In the genomic region with DNA sequence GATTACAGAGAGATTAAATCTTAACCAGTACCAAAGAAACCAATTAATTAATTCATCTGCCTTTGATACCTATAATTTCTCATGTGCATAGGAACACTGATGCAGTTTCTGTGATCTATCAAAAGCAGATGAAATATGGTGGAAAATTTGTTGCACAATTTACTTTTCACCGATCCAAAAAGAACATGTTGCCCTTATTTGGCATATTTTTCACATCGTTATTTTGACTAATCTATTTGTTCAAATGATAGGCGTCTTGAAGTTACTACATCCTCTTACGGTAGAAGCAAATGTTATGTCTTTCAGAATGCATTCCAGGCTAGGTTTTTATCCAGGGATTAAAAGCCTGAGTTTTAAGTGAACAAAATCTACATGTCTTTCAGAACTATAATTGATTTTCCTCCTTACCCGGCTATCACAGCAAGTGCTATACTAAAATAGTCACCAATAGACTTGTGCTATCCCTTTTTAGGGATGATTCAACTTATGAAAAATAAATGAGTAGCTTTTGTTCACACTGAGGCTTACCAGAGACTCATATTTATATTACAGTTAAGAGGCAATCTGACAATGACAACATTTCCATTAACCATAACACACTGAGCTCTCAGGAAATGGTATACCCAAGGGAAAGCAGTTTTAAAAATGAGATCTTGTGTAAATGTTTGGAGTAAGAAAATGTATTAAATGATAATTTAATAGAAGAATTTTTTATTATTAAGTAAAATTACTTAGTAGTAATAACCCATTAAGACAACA, we compare ENCODE assay signal across 18 cellular contexts. TPM values are rescaled to one million over a fixed set of nuclear protein-coding genes. Genes with fewer than 3 reads are reported as not detected.
DNase-seq lines count a peak whose midpoint lies in the region; ATAC-seq, FAIRE-seq and TF ChIP-seq lines count a peak whose summit lies in the region.
"Had no signal": no experiment of that assay in that cellular context is flagged by ENCODE, and none has a peak within 500 bp of the region (broad histone marks: within the 10 kb centered on the region; RNA-seq: fewer than 3 reads in every experiment).

No MANE protein-coding gene starts in this region.

- BruUV-seq in A673 (replicated peaks; lab: Mats Ljungman, UMichigan) = no TSS peak
- BruUV-seq in IMR-90 (replicated peaks; lab: Mats Ljungman, UMichigan) = no TSS peak

- WGBS in IMR-90 (ENCODE audit: extremely low coverage in 2 of 2, insufficient read length in 1 of 2), 2 experiments = no CpG with 5 or more reads among the region's 5 CpGs

- peak overlapping the region; percentile 62; the same call in 1 of the 2 replicates for H3K18ac ChIP-seq in IMR-90 (ENCODE audit: low read depth, low read length)

- no peak overlapping the region for H2BK20ac ChIP-seq in IMR-90 (ENCODE audit: low read depth, low read length)

- H3K4me1 ChIP-seq in A673 (ENCODE audit: insufficient read depth, low read length, poor library complexity, severe bottlenecking) (peaks cover 39% of the 10 kb centered on the region), IMR-90 (ENCODE audit: control insufficient read depth, insufficient read depth, low read length) (peaks cover 2% of the 10 kb centered on the region; the same call in 1 of the 2 replicates), astrocyte (ENCODE audit: insufficient read depth, low read length) (peaks cover 15% of the 10 kb centered on the region), osteoblast (ENCODE audit: insufficient read depth, low read length) (peaks cover 19% of the 10 kb centered on the region), mucosa of descending colon (ENCODE audit: low read depth) (no peaks in the 10 kb centered on the region)

- H3K36me3 ChIP-seq in A673 (ENCODE audit: insufficient read depth, low read length, poor library complexity, severe bottlenecking) (no peaks in the 10 kb centered on the region), IMR-90 (ENCODE audit: control insufficient read depth, insufficient read depth, low read length) (no peaks in the 10 kb centered on the region), astrocyte (ENCODE audit: insufficient read depth, low read length) (no peaks in the 10 kb centered on the region), osteoblast (ENCODE audit: insufficient read depth, low read length) (no peaks in the 10 kb centered on the region), mucosa of descending colon (ENCODE audit: low read depth) (no peaks in the 10 kb centered on the region)
- H3K36me3 ChIP-seq: MG63 had no signal

- no peak overlapping the region for H3K23ac ChIP-seq in IMR-90 (ENCODE audit: low read depth, low read length)

- no peaks in the 10 kb centered on the region for H4K20me1 ChIP-seq in IMR-90 (ENCODE audit: insufficient read depth, low read length)
- no peaks in the 10 kb centered on the region for H4K20me1 ChIP-seq in astrocyte (ENCODE audit: insufficient read depth, low read length)
- no peaks in the 10 kb centered on the region for H4K20me1 ChIP-seq in osteoblast (ENCODE audit: insufficient read depth, low read length)

- H3K9ac ChIP-seq in IMR-90 (ENCODE audit: low read depth, low read length) = no peak overlapping the region
- H3K9ac ChIP-seq in astrocyte (ENCODE audit: low read length) = peak overlapping the region; percentile 41
- H3K9ac ChIP-seq: SK-N-SH had no signal

- no peak overlapping the region for H2AK5ac ChIP-seq in IMR-90 (ENCODE audit: low read depth, low read length)

- H3K27ac Mint-ChIP-seq in astrocyte (ENCODE audit: unreplicated experiment) = peak overlapping the region; percentile 63
- H3K27ac Mint-ChIP-seq: CD4-positive, alpha-beta memory T cell; HFFc6 had no signal

- no peak overlapping the region for H4K8ac ChIP-seq in IMR-90 (ENCODE audit: low read depth in 2 of 2, low read length in 2 of 2)

- CTCF ChIA-PET in A673 (lab: Charles Lee) = interaction anchor here (0.6 to 1.0 kb wide), 2 partner anchors 13 to 64 kb away, joined by 3 to 4 read pairs; no protein-coding TSS in a partner anchor
- CTCF ChIA-PET in IMR-90 (lab: Yijun Ruan, JAX) = interaction anchor here (1.0 kb wide), 1 partner anchor 37 kb away, joined by 3 read pairs; no protein-coding TSS in a partner anchor

- no peaks in the 10 kb centered on the region for H3K79me1 ChIP-seq in IMR-90 (ENCODE audit: low read depth in 1 of 2, low read length in 2 of 2)

- TF ChIP-seq POLR2A in IMR-90 (IDR thresholded peaks at IDR 0.05; ENCODE audit: low read depth, low read length) = no peak

- peak; percentile 13 for FAIRE-seq in astrocyte (lab: Jason Lieb, UNC)

- no peak overlapping the region for H3K14ac ChIP-seq in IMR-90 (replicated peaks; ENCODE audit: low read depth, low read length)

- H2BK120ac ChIP-seq in IMR-90 (ENCODE audit: low read depth, low read length) = no peak overlapping the region

- H3K9me3 ChIP-seq in A673 (ENCODE audit: low read depth, low read length, poor library complexity, severe bottlenecking) = no peaks in the 10 kb centered on the region
- no peaks in the 10 kb centered on the region for H3K9me3 ChIP-seq in IMR-90 (ENCODE audit: control insufficient read depth, insufficient read depth, low read length)
- H3K9me3 ChIP-seq in astrocyte (ENCODE audit: insufficient read depth, low read depth, low read length) = no peaks in the 10 kb centered on the region
- H3K9me3 ChIP-seq in osteoblast (ENCODE audit: low read depth, low read length) = no peaks in the 10 kb centered on the region
- H3K9me3 ChIP-seq in mucosa of descending colon = no peaks in the 10 kb centered on the region
- H3K9me3 ChIP-seq: MG63, SK-N-SH had no signal

- no peaks in the 10 kb centered on the region for H3K27me3 Mint-ChIP-seq in astrocyte (ENCODE audit: low read depth, unreplicated experiment)

- no peak for TF ChIP-seq CTCF in A673 (conservative IDR thresholded peaks at IDR 0.05; ENCODE audit: low read depth, low read length)
- TF ChIP-seq CTCF in IMR-90 (conservative IDR thresholded peaks at IDR 0.05; ENCODE audit: low read depth, low read length) = no peak
- no peak for TF ChIP-seq CTCF in astrocyte (IDR thresholded peaks at IDR 0.05; ENCODE audit: insufficient read depth, low read depth, low read length)
- TF ChIP-seq CTCF in osteoblast (IDR thresholded peaks at IDR 0.05; ENCODE audit: extremely low read depth, low read depth, low read length) = no peak
- no peak for TF ChIP-seq CTCF in mucosa of descending colon (IDR thresholded peaks at IDR 0.05)
- no peak for TF ChIP-seq CTCF in GM20000 (IDR thresholded peaks at IDR 0.05; ENCODE audit: extremely low read depth, missing control alignments)

- intact Hi-C loops in A673 (cut with micrococcal nuclease; ENCODE audit: unreplicated experiment) = no loop called here
- intact Hi-C loops in IMR-90 (cut with micrococcal nuclease) = no loop called here
- intact Hi-C loops in mucosa of descending colon (cut with DNase I, micrococcal nuclease) = no loop called here

- H3K36me3 Mint-ChIP-seq in astrocyte (ENCODE audit: low read depth, unreplicated experiment) = no peaks in the 10 kb centered on the region
- H3K36me3 Mint-ChIP-seq: CD4-positive, alpha-beta memory T cell had no signal

- H3K4ac ChIP-seq in IMR-90 (ENCODE audit: low read depth, low read length) = no peak overlapping the region

- H3K4me1 Mint-ChIP-seq in astrocyte (ENCODE audit: low read depth, unreplicated experiment) = peaks cover 18% of the 10 kb centered on the region
- H3K4me1 Mint-ChIP-seq: CD4-positive, alpha-beta memory T cell had no signal

- dilution Hi-C loops in IMR-90 (cut with HindIII; ENCODE audit: low sequenced_read_pairs, unreplicated experiment) = no loop called here

- H2AFZ ChIP-seq in IMR-90 (replicated peaks; ENCODE audit: low read length, poor library complexity) (no peak overlapping the region), astrocyte (ENCODE audit: low read depth, low read length) (no peak overlapping the region), osteoblast (ENCODE audit: low read length) (no peak overlapping the region)

- H3K56ac ChIP-seq in IMR-90 (ENCODE audit: extremely low read depth, insufficient read depth, low read length) = no peak overlapping the region

- H3K9me3 Mint-ChIP-seq in astrocyte (ENCODE audit: unreplicated experiment) = no peaks in the 10 kb centered on the region
- H3K9me3 Mint-ChIP-seq: HFFc6 had no signal

- H3K4me2 ChIP-seq in IMR-90 (ENCODE audit: low read depth, low read length) (no peak overlapping the region; the same call in 1 of the 2 replicates), astrocyte (ENCODE audit: low read length) (no peak overlapping the region), osteoblast (ENCODE audit: insufficient read depth, low read length) (peak overlapping the region; percentile 32)
- H3K4me2 ChIP-seq: SK-N-SH had no signal

- peak overlapping the region; percentile 69 for H2BK5ac ChIP-seq in IMR-90 (ENCODE audit: low read depth, low read length, poor library complexity, severe bottlenecking)

- in situ Hi-C loops in IMR-90 (cut with MboI; ENCODE audit: low sequenced_read_pairs) = no loop called here

- H4K91ac ChIP-seq in IMR-90 (ENCODE audit: insufficient read depth, low read depth, low read length) = no peak overlapping the region

- H2AK9ac ChIP-seq in IMR-90 (replicated peaks; ENCODE audit: low read depth, low read length, poor library complexity) = no peak overlapping the region

- H3K9me1 ChIP-seq in IMR-90 (ENCODE audit: insufficient read depth, low read length) = no peaks in the 10 kb centered on the region

- H3K4me3 Mint-ChIP-seq in astrocyte (ENCODE audit: unreplicated experiment) = no peak overlapping the region
- H3K4me3 Mint-ChIP-seq: CD4-positive, alpha-beta memory T cell; HFFc6 had no signal

- no peak overlapping the region for H4K5ac ChIP-seq in IMR-90 (ENCODE audit: low read depth, low read length)

- H3K79me2 ChIP-seq in astrocyte (ENCODE audit: insufficient read depth, low read length) = no peaks in the 10 kb centered on the region
- H3K79me2 ChIP-seq in osteoblast (ENCODE audit: insufficient read depth, low read length) = no peaks in the 10 kb centered on the region

- TF ChIP-seq RAD21 in IMR-90 (IDR thresholded peaks at IDR 0.05; ENCODE audit: low read length) = no peak

- POLR2A ChIA-PET in A673 (lab: Charles Lee; ENCODE audit: low non-redundant PET) = interaction anchor here (0.5 to 0.6 kb wide), 2 partner anchors 332 to 334 kb away, joined by 3 to 4 read pairs; no protein-coding TSS in a partner anchor
- POLR2A ChIA-PET in IMR-90 (lab: Charles Lee; ENCODE audit: unreplicated experiment) = no interaction called here

- H2BK15ac ChIP-seq in IMR-90 (ENCODE audit: low read depth, low read length) = no peak overlapping the region

- H3K27ac ChIP-seq in A673 (ENCODE audit: low read depth, low read length, poor library complexity, severe bottlenecking) = peak overlapping the region; percentile 61
- H3K27ac ChIP-seq in IMR-90 (ENCODE audit: insufficient read depth, low read length) = no peak overlapping the region
- H3K27ac ChIP-seq in astrocyte (ENCODE audit: low read depth, low read length) = peak overlapping the region; percentile 74
- peak overlapping the region; percentile 76 for H3K27ac ChIP-seq in osteoblast (ENCODE audit: low read depth, low read length)

- ATAC-seq in IMR-90 (ENCODE audit: low read depth) (peak; percentile 56), mucosa of descending colon (no peak), HG02870 (IDR thresholded peaks at IDR 0.05; ENCODE audit: unreplicated experiment) (no peak)
- ATAC-seq: PC-3 had no signal

- H3K4me3 ChIP-seq in A673 (ENCODE audit: low read depth, low read length, poor library complexity, severe bottlenecking) (no peak overlapping the region), IMR-90 (ENCODE audit: insufficient read depth, low read depth, low read length) (no peak overlapping the region), astrocyte (ENCODE audit: insufficient read depth, low read depth, low read length) (no peak overlapping the region), osteoblast (ENCODE audit: insufficient read depth, low read length) (no peak overlapping the region), mucosa of descending colon (no peak overlapping the region)
- H3K4me3 ChIP-seq: MG63 had no signal

- no peaks in the 10 kb centered on the region for H3K27me3 ChIP-seq in A673 (replicated peaks; ENCODE audit: insufficient read depth, low read depth, low read length, poor library complexity)
- no peaks in the 10 kb centered on the region for H3K27me3 ChIP-seq in IMR-90 (ENCODE audit: control insufficient read depth, insufficient read depth, low read length)
- H3K27me3 ChIP-seq in astrocyte (ENCODE audit: insufficient read depth, low read length) = no peaks in the 10 kb centered on the region
- H3K27me3 ChIP-seq in osteoblast (ENCODE audit: insufficient read depth, low read length) = no peaks in the 10 kb centered on the region
- H3K27me3 ChIP-seq: MG63 had no signal

- peak; percentile 79 for DNase-seq in A673 (ENCODE audit: low spot score)
- no peak for DNase-seq in IMR-90
- no peak for DNase-seq in astrocyte (ENCODE audit: low read depth)
- no peak for DNase-seq in osteoblast (ENCODE audit: insufficient read length, low spot score, missing footprints)
- no peak for DNase-seq in mucosa of descending colon
- no peak for DNase-seq in GM20000 (ENCODE audit: low spot score)
- DNase-seq: CD4-positive, alpha-beta memory T cell; DND-41; GF-D8; GOT3; HFFc6; MG63; NCI-H1105 treated with DMSO at 0.1 percent for 48 hours; NCI-H345; NCI-H526 treated with DMSO at 0.1 percent for 48 hours; PC-3; SK-N-SH had no signal

RNA-seq across cellular contexts. Expression of a gene that starts 16.8 kb away (rescaled TPM):
- total RNA-seq in A673 (2021) (115 and 121 TPM in 2 replicates), IMR-90 (2012; rRNA removed) (83.3 and 91.9 TPM in 2 replicates), astrocyte (179 and 184 TPM in 2 replicates), osteoblast (99.2 and 124 TPM in 2 replicates), mucosa of descending colon (100 to 1,000 TPM; 101 to 224 (median 106) TPM)
- polyA plus RNA-seq in IMR-90 (2012; rRNA removed) = 49.7 and 54.0 TPM in 2 replicates
- polyA plus RNA-seq in IMR-90 (2012; cell fraction: cytosol; rRNA removed) = 20.3 and 32.9 TPM in 2 replicates
- 17.8 and 73.1 TPM in 2 replicates for polyA plus RNA-seq in IMR-90 (2012; cell fraction: nucleus; rRNA removed; ENCODE audit: low replicate concordance)
